26 cellular contexts compared by ENCODE assay signal in the genomic region with DNA sequence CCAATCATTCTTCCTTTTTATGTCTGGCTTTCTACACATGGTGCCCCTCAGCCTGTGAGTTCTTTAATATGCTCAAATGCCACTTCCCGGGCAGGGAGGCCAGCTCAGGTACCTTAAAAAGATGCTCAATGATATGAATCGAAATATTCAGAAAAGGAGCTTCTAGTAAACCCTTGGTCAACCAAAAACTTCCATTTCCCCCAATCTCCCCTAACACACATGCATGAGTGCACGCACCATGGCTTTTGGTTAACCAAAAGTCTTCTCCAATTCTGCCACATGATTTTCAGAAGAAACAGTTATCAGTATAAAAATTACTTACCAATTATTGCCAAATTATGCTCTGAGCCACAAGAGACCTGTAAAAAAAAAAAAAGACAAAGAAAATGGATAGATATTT.
"Had no signal": no experiment of that assay in that cellular context is flagged by ENCODE, and none has a peak within 500 bp of the region (broad histone marks: within the 10 kb centered on the region; RNA-seq: fewer than 3 reads in every experiment).

No MANE protein-coding gene starts in this region.

- H3K4me3 ChIP-seq: dorsolateral prefrontal cortex, gastrocnemius medialis, lung, mucosa of descending colon, pancreas, right lobe of liver, smooth muscle cell, stomach, thyroid gland had no signal

- H3K4me2 ChIP-seq: smooth muscle cell had no signal

- H3K4me1 Mint-ChIP-seq: neural crest cell had no signal

- H3K27me3 Mint-ChIP-seq: naive B cell; natural killer cell treated with Interleukin-12 subunit alpha and Interleukin-12 subunit beta and Interleukin-15 and Interleukin-18, amount 100 ng/mL, for 72 hours; progenitor cell of endocrine pancreas had no signal

- H3K9me3 Mint-ChIP-seq: mesothelial cell of epicardium; naive B cell; natural killer cell treated with Interleukin-12 subunit alpha and Interleukin-12 subunit beta and Interleukin-15 and Interleukin-18, amount 100 ng/mL, for 72 hours; neural crest cell had no signal

- H3K27ac ChIP-seq: gastrocnemius medialis, neutrophil, pancreas, right lobe of liver, stomach, thyroid gland had no signal

- H3K27me3 ChIP-seq: dorsolateral prefrontal cortex, gastrocnemius medialis, neutrophil, pancreas, right lobe of liver, stomach, thyroid gland had no signal

- H3K4me1 ChIP-seq: pancreas, right lobe of liver, stomach, thyroid gland had no signal

- H3K36me3 ChIP-seq: gastrocnemius medialis, neutrophil, pancreas, right lobe of liver, thyroid gland had no signal

- H3K9me3 ChIP-seq: gastrocnemius medialis, mucosa of descending colon, neutrophil, pancreas, right lobe of liver, stomach, thyroid gland had no signal

- H3K4me3 Mint-ChIP-seq: mesothelial cell of epicardium; naive B cell; natural killer cell treated with Interleukin-12 subunit alpha and Interleukin-12 subunit beta and Interleukin-15 and Interleukin-18, amount 100 ng/mL, for 72 hours; neural crest cell had no signal

- DNase-seq: dorsolateral prefrontal cortex; effector CD4-positive, alpha-beta T cell; foreskin fibroblast; gastrocnemius medialis; head of caudate nucleus; mesenchymal stem cell; mucosa of descending colon; naive B cell; pancreas; right lobe of liver; stimulated activated CD4-positive, alpha-beta T cell treated with anti-CD3 and anti-CD28 coated beads, Interleukin-12 subunit alpha, Interleukin-12 subunit beta, amount 100 ng/mL, for 4 hours; stimulated activated CD4-positive, alpha-beta T cell treated with anti-CD3 and anti-CD28 coated beads, Interleukin-1b, Interleukin-23, amount 100 ng/mL, for 48 hours; stimulated activated CD4-positive, alpha-beta T cell treated with anti-CD3 and anti-CD28 coated beads, Interleukin-4, amount 100 ng/mL, for 1 hour; stimulated activated CD8-positive, alpha-beta memory T cell treated with anti-CD3 and anti-CD28 coated beads, Interleukin-4, amount 100 ng/mL, for 48 hours; stimulated activated naive CD4-positive, alpha-beta T cell treated with Interleukin-2 at 50 U/mL for 16 hours; stomach; thyroid gland; trophoblast cell had no signal

- H3K36me3 Mint-ChIP-seq: mesothelial cell of epicardium; natural killer cell treated with Interleukin-12 subunit alpha and Interleukin-12 subunit beta and Interleukin-15 and Interleukin-18, amount 100 ng/mL, for 72 hours had no signal

- ATAC-seq: gastrocnemius medialis; left lobe of liver; mucosa of descending colon; natural killer cell treated with Interleukin-12 subunit alpha and Interleukin-12 subunit beta and Interleukin-15 and Interleukin-18, amount 100 ng/mL, for 72 hours; pancreas; right lobe of liver had no signal

- H3K27ac Mint-ChIP-seq: mesothelial cell of epicardium; naive B cell; natural killer cell treated with Interleukin-12 subunit alpha and Interleukin-12 subunit beta and Interleukin-15 and Interleukin-18, amount 100 ng/mL, for 72 hours; progenitor cell of endocrine pancreas had no signal
